10 cellular contexts compared by ENCODE assay signal in the genomic region with DNA sequence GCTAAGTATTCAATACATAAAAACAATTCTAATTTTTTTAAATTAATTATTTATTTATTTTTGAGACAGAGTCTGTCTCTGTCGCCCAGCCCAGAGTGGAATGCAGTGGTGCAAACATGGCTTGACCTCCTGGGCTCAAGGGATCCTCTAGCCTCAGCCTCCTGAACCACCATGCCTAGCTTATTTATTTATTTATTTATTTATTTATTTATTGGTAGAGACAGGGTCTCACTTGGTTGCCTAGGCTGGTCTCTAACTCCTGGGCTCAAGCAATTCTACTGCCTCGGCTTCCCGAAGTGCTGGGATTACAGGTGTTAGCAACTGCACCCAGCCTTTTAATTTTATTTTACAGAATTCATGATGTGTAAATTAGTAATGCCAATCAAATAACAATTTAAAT. TPM values are rescaled to one million over a fixed set of nuclear protein-coding genes. Genes with fewer than 3 reads are reported as not detected.
"Had no signal": no experiment of that assay in that cellular context is flagged by ENCODE, and none has a peak within 500 bp of the region (broad histone marks: within the 10 kb centered on the region; RNA-seq: fewer than 3 reads in every experiment).

No MANE protein-coding gene starts in this region.

- H3K27ac Mint-ChIP-seq: IgD-negative memory B cell had no signal

- FAIRE-seq: HepG2, HTR-8/SVneo, K562 had no signal

- H3K4me3 Mint-ChIP-seq: IgD-negative memory B cell had no signal

- H3K4me3 ChIP-seq: K562 had no signal

- H3K27ac ChIP-seq: HL-60 had no signal

- H3K4me1 Mint-ChIP-seq: IgD-negative memory B cell had no signal

- ATAC-seq: HepG2, K562 had no signal

- DNase-seq: IMR-90, KBM-7, KG1 had no signal

RNA-seq across cellular contexts. Expression of a gene that starts 54.4 kb away (rescaled TPM):
- total RNA-seq: HepG2, HT-29, HT1080, IMR-90, K562 had no signal
- polyA plus RNA-seq: HepG2, IgD-negative memory B cell, IMR-90, K562 had no signal
